In the genomic region with DNA sequence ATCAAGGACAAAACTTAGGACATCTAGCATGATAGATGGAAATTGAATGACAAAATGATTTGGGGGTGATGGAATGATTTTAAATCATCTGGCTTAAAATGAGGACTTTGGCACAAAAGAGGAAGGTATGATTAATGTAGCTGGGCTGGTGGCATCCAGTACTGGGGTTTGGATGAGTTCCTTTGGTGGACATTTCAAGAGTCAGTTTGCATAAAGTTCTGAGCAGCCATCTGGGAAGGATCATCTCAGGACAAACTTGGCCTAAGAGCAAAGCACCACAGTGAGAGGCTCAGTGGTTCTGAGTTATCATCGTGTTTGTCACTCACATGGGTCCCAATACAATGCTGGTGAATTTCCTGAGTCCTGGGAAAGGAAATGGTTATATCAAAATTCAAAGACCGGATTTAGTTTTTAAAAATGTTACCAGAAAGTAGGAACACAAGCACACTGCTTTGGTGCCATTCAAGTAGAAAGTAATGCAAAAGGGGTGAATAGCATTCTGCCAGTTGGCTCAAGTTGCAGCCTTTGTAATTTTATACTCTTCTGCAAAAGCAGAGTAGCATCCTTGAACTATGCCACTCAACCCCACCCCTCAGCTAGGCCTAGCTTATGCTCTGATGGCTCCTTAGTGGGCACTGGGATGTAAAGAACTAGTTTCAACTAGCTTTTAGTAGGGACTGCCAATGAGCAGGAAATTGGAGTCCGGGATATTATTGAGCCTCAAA, we compare ENCODE assay signal across 24 cellular contexts.
DNase-seq lines count a peak whose midpoint lies in the region; ATAC-seq lines count a peak whose summit lies in the region.
"Had no signal": no experiment of that assay in that cellular context is flagged by ENCODE, and none has a peak within 500 bp of the region (broad histone marks: within the 10 kb centered on the region; RNA-seq: fewer than 3 reads in every experiment).

No MANE protein-coding gene starts in this region.

- peak overlapping the region; percentile 54 for H3K27ac ChIP-seq in Karpas-422 (ENCODE audit: low read length)
- H3K27ac ChIP-seq: body of pancreas, GM23248, Peyer's patch, SJSA1, upper lobe of right lung had no signal

- H3K27me3 ChIP-seq in Karpas-422 (ENCODE audit: low read length) (no peaks in the 10 kb centered on the region), adipocyte (replicated peaks; ENCODE audit: control insufficient read depth, insufficient read depth, low read length) (no peaks in the 10 kb centered on the region)
- H3K27me3 ChIP-seq: body of pancreas, Peyer's patch, SJSA1, upper lobe of right lung had no signal

- no peaks in the 10 kb centered on the region for H3K9me3 ChIP-seq in Karpas-422 (ENCODE audit: low read length)
- no peaks in the 10 kb centered on the region for H3K9me3 ChIP-seq in adipocyte (ENCODE audit: control insufficient read depth, low read length)
- H3K9me3 ChIP-seq: body of pancreas, Peyer's patch, SJSA1, upper lobe of right lung had no signal

- H3K79me2 ChIP-seq in Karpas-422 (ENCODE audit: low read length): no peaks in the 10 kb centered on the region

- H3K36me3 ChIP-seq in Karpas-422 (ENCODE audit: insufficient read depth, low read length): no peaks in the 10 kb centered on the region
- no peaks in the 10 kb centered on the region for H3K36me3 ChIP-seq in adipocyte (ENCODE audit: control insufficient read depth, insufficient read depth, low read length, severe bottlenecking)
- H3K36me3 ChIP-seq: Peyer's patch, SJSA1, upper lobe of right lung had no signal

- H2AFZ ChIP-seq in Karpas-422 (ENCODE audit: low read length): peak overlapping the region; percentile 32
- H2AFZ ChIP-seq: GM23248 had no signal

- H3K9ac ChIP-seq in Karpas-422 (ENCODE audit: low read length): 0 out of 2 replicates have a peak overlapping the region, but pooled peaks have one; percentile 3
- H3K9ac ChIP-seq in adipocyte (ENCODE audit: low read length): peak overlapping the region; percentile 8
- H3K9ac ChIP-seq: GM23248 had no signal

- H3K4me1 ChIP-seq in Karpas-422 (ENCODE audit: low read length): peaks cover 17% of the 10 kb centered on the region
- peaks cover 28% of the 10 kb centered on the region for H3K4me1 ChIP-seq in adipocyte (ENCODE audit: control insufficient read depth, insufficient read depth, low read length)
- H3K4me1 ChIP-seq: body of pancreas, Peyer's patch had no signal

- intact Hi-C loops in left colon (cut with DNase I, micrococcal nuclease): no loop called here

- H3K4me3 ChIP-seq in Karpas-422 (ENCODE audit: low read length) (0 out of 2 replicates have a peak overlapping the region, but pooled peaks have one; percentile 3), adipocyte (ENCODE audit: low read length) (no peak overlapping the region)
- H3K4me3 ChIP-seq: body of pancreas, GM23248, K562, Peyer's patch, SJSA1, upper lobe of right lung had no signal

- no peaks in the 10 kb centered on the region for H4K20me1 ChIP-seq in Karpas-422 (ENCODE audit: insufficient read depth, low read depth, low read length)

- no peak for ATAC-seq in left colon
- no peak for ATAC-seq in HG03280 (IDR thresholded peaks at IDR 0.05; ENCODE audit: unreplicated experiment)
- ATAC-seq: K562; naive thymus-derived CD8-positive, alpha-beta T cell had no signal

- no peaks in the 10 kb centered on the region for H3K9me2 ChIP-seq in Karpas-422 (replicated peaks; ENCODE audit: insufficient read depth, low read length)

- DNase-seq in NCI-H524 (lab: John Stamatoyannopoulos, UW) (peak; percentile 16 to 71), NCI-H524 treated with DMSO at 0.1 percent for 48 hours (lab: John Stamatoyannopoulos, UW) (no peak), Karpas-422 (peak; percentile 54), adipocyte (ENCODE audit: low read depth) (no peak), iPS-NIHi11 (ENCODE audit: low spot score) (peak; percentile 14), left colon (no peak), NCI-H345 treated with DMSO at 0.1 percent for 48 hours (lab: John Stamatoyannopoulos, UW; ENCODE audit: unreplicated experiment) (no peak)
- DNase-seq: activated effector memory CD4-positive, alpha-beta T cell treated with anti-CD3 and anti-CD28 coated beads, Interleukin-2, amount 50 U/mL, for 16 hours; body of pancreas; DMS53; GM23248; HFFc6; MM.1S; naive thymus-derived CD8-positive, alpha-beta T cell; NCI-H1417 treated with DMSO at 0.1 percent for 48 hours; NCI-H2227 treated with DMSO at 0.1 percent for 48 hours; Peyer's patch; small intestine; stimulated activated CD4-positive, alpha-beta T cell treated with anti-CD3 and anti-CD28 coated beads, Interleukin-2, amount 100 ng/mL, for 24 hours; substantia nigra; upper lobe of right lung had no signal

- peak overlapping the region; percentile 58 for H3K4me2 ChIP-seq in Karpas-422 (ENCODE audit: low read depth, low read length, poor library complexity, severe bottlenecking)

Comparison
In these comparisons a context has a peak if more than half of its experiments do, and no peak if none do; other contexts are left out.
1. DNase-seq: peak in NCI-H524 (2 of 2), Karpas-422 (single experiment) and iPS-NIHi11 (single experiment); none in NCI-H524 treated with DMSO at 0.1 percent for 48 hours (single experiment), adipocyte (single experiment), left colon (0 of 2) and NCI-H345 treated with DMSO at 0.1 percent for 48 hours (single experiment).